17 cellular contexts compared by ENCODE assay signal in the genomic region with DNA sequence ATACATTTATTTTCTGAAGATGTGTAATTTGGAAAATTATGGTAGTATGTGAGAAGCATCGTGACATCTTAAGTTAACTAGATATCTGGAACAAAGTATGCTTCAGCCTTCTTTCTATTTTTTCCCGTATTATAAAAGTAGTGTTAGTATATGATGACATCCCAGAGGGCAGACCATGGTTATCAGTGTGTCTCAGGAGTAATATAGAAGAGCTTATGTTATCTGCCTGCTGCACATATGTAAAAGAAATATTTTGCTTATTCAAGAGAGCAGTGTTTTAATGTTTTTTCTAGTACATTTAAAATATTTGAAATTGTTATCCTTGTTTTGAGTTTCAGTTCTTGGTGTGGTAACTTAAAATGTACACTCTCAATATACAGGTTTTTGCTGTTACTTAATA. TPM values are rescaled to one million over a fixed set of nuclear protein-coding genes. Genes with fewer than 3 reads are reported as not detected.
DNase-seq lines count a peak whose midpoint lies in the region; ATAC-seq, FAIRE-seq and TF ChIP-seq lines count a peak whose summit lies in the region.
"Had no signal": no experiment of that assay in that cellular context is flagged by ENCODE, and none has a peak within 500 bp of the region (broad histone marks: within the 10 kb centered on the region; RNA-seq: fewer than 3 reads in every experiment).

No MANE protein-coding gene starts in this region.

- H3K27ac Mint-ChIP-seq in CD8-positive, alpha-beta T cell: peak overlapping the region; percentile 62
- peak overlapping the region; percentile 17 for H3K27ac Mint-ChIP-seq in T-helper 17 cell
- no peak overlapping the region for H3K27ac Mint-ChIP-seq in activated naive CD4-positive, alpha-beta T cell treated with anti-CD3 and anti-CD28 coated beads for 36 hours
- H3K27ac Mint-ChIP-seq: CD4-positive, CD25-positive, alpha-beta regulatory T cell had no signal

- H3K4me1 Mint-ChIP-seq in CD8-positive, alpha-beta T cell (ENCODE audit: low read depth): peaks cover 80% of the 10 kb centered on the region
- H3K4me1 Mint-ChIP-seq in T-helper 17 cell: peaks cover 49% of the 10 kb centered on the region
- peaks cover 75% of the 10 kb centered on the region for H3K4me1 Mint-ChIP-seq in activated naive CD4-positive, alpha-beta T cell treated with anti-CD3 and anti-CD28 coated beads for 36 hours (ENCODE audit: low read depth)

- no peaks in the 10 kb centered on the region for H3K9me3 ChIP-seq in CD8-positive, alpha-beta T cell (ENCODE audit: low read length)
- H3K9me3 ChIP-seq in T-helper 17 cell (ENCODE audit: control insufficient read depth, low read length, poor library complexity, severe bottlenecking) (no peaks in the 10 kb centered on the region), neutrophil (no peaks in the 10 kb centered on the region)

- no peaks in the 10 kb centered on the region for H3K27me3 ChIP-seq in CD8-positive, alpha-beta T cell (ENCODE audit: insufficient read depth, low read length)
- H3K27me3 ChIP-seq in neutrophil: no peaks in the 10 kb centered on the region

- ATAC-seq in CD8-positive, alpha-beta T cell: no peak
- no peak for ATAC-seq in T-helper 17 cell

- no peaks in the 10 kb centered on the region for H3K36me3 ChIP-seq in CD8-positive, alpha-beta T cell (ENCODE audit: insufficient read depth, low read length)
- no peaks in the 10 kb centered on the region for H3K36me3 ChIP-seq in neutrophil

- H3K9me3 Mint-ChIP-seq in CD8-positive, alpha-beta T cell: no peaks in the 10 kb centered on the region
- peaks cover 3% of the 10 kb centered on the region for H3K9me3 Mint-ChIP-seq in activated naive CD4-positive, alpha-beta T cell treated with anti-CD3 and anti-CD28 coated beads for 36 hours
- H3K9me3 Mint-ChIP-seq: CD4-positive, CD25-positive, alpha-beta regulatory T cell had no signal

- no peak overlapping the region for H3K4me3 ChIP-seq in CD8-positive, alpha-beta T cell (ENCODE audit: low read depth, low read length)
- H3K4me3 ChIP-seq in neutrophil (ENCODE audit: low read depth in 1 of 2, low read length in 1 of 2): no peak overlapping the region

- no peak for TF ChIP-seq POLR2A in GM12892 (IDR thresholded peaks at IDR 0.05; ENCODE audit: low read depth, low read length)

- TF ChIP-seq CTCF in CD8-positive, alpha-beta T cell (IDR thresholded peaks at IDR 0.05): no peak
- TF ChIP-seq CTCF in neutrophil (IDR thresholded peaks at IDR 0.05): no peak

- DNase-seq in CD8-positive, alpha-beta T cell: no peak
- DNase-seq in GM12892 (ENCODE audit: insufficient read length) (no peak), T-helper 17 cell (no peak), NCI-H2196 treated with DMSO at 0.1 percent for 48 hours (lab: John Stamatoyannopoulos, UW; ENCODE audit: unreplicated experiment) (no peak), NCI-H1048 (lab: John Stamatoyannopoulos, UW) (no peak)
- no peak for DNase-seq in activated naive CD4-positive, alpha-beta T cell treated with anti-CD3 and anti-CD28 coated beads for 36 hours
- DNase-seq: CD4-positive, CD25-positive, alpha-beta regulatory T cell; GF-D8; KBM-7; NCI-H1092 treated with DMSO at 0.1 percent for 48 hours; NCI-H2107; NCI-H226; NCI-H524 treated with DMSO at 0.1 percent for 48 hours; RPMI8226; SIG-M5 had no signal

- intact Hi-C loops in CD8-positive, alpha-beta T cell (cut with DNase I, micrococcal nuclease): loop anchor here (1.0 to 10.0 kb wide), 2 partner anchors 9 to 1836 kb away; no protein-coding TSS in a partner anchor
- intact Hi-C loops in activated naive CD4-positive, alpha-beta T cell treated with anti-CD3 and anti-CD28 coated beads for 36 hours (cut with micrococcal nuclease): loop anchor here (10.0 kb wide), 1 partner anchor 1966 kb away; no protein-coding TSS in a partner anchor

- no peak overlapping the region for H3K27ac ChIP-seq in CD8-positive, alpha-beta T cell (ENCODE audit: low read depth, low read length)
- peak overlapping the region; percentile 62 for H3K27ac ChIP-seq in neutrophil

- peaks cover 66% of the 10 kb centered on the region for H3K4me1 ChIP-seq in CD8-positive, alpha-beta T cell (ENCODE audit: insufficient read depth, low read length)
- H3K4me1 ChIP-seq in neutrophil (ENCODE audit: control insufficient read depth in 1 of 2, insufficient read depth in 1 of 2, low read depth in 1 of 2, low read length in 1 of 2): peaks cover 29 to 49% of the 10 kb centered on the region in 2 experiments

- H3K36me3 Mint-ChIP-seq in CD8-positive, alpha-beta T cell: peaks cover 11% of the 10 kb centered on the region
- H3K36me3 Mint-ChIP-seq in T-helper 17 cell (ENCODE audit: low read depth): peaks cover 12% of the 10 kb centered on the region
- H3K36me3 Mint-ChIP-seq in activated naive CD4-positive, alpha-beta T cell treated with anti-CD3 and anti-CD28 coated beads for 36 hours (ENCODE audit: low read depth): peaks cover 3% of the 10 kb centered on the region

- H3K4me3 Mint-ChIP-seq in CD8-positive, alpha-beta T cell: no peak overlapping the region
- no peak overlapping the region for H3K4me3 Mint-ChIP-seq in T-helper 17 cell
- H3K4me3 Mint-ChIP-seq in activated naive CD4-positive, alpha-beta T cell treated with anti-CD3 and anti-CD28 coated beads for 36 hours: no peak overlapping the region

- FAIRE-seq in GM12892 (lab: Jason Lieb, UNC): peak; percentile 68
- FAIRE-seq: GM19239 had no signal

- H3K27me3 Mint-ChIP-seq in CD8-positive, alpha-beta T cell (ENCODE audit: low read depth): no peaks in the 10 kb centered on the region
- H3K27me3 Mint-ChIP-seq in T-helper 17 cell: no peaks in the 10 kb centered on the region
- no peaks in the 10 kb centered on the region for H3K27me3 Mint-ChIP-seq in activated naive CD4-positive, alpha-beta T cell treated with anti-CD3 and anti-CD28 coated beads for 36 hours (ENCODE audit: low read depth)
- H3K27me3 Mint-ChIP-seq: CD4-positive, CD25-positive, alpha-beta regulatory T cell had no signal

- POLR2A ChIA-PET in CD8-positive, alpha-beta T cell (lab: Charles Lee): interaction anchor here (1.3 kb wide), 1 partner anchor 23 kb away, joined by 4 read pairs; no protein-coding TSS in a partner anchor

- CTCF ChIA-PET in CD8-positive, alpha-beta T cell (lab: Charles Lee): no interaction called here
- CTCF ChIA-PET in activated naive CD4-positive, alpha-beta T cell treated with anti-CD3 and anti-CD28 coated beads for 36 hours (lab: Charles Lee): interaction anchor here (1.1 to 1.8 kb wide), 4 partner anchors 12 to 124 kb away, joined by 3 to 4 read pairs (median 3); no protein-coding TSS in a partner anchor

RNA-seq across cellular contexts. Expression of gene PLCL2, which starts 24.1 kb away (rescaled TPM):
- total RNA-seq in CD8-positive, alpha-beta T cell: 10 to 100 TPM; 33.1 to 35.8 TPM
- polyA plus RNA-seq in GM12892 (2012; ENCODE audit: missing spikeins): 23.2 TPM
- total RNA-seq in T-helper 17 cell: 10 to 100 TPM; 53.5 to 55.3 TPM
- total RNA-seq in activated naive CD4-positive, alpha-beta T cell treated with anti-CD3 and anti-CD28 coated beads for 36 hours: 10 to 100 TPM; 19.9 to 20.5 TPM
